In the genomic region with DNA sequence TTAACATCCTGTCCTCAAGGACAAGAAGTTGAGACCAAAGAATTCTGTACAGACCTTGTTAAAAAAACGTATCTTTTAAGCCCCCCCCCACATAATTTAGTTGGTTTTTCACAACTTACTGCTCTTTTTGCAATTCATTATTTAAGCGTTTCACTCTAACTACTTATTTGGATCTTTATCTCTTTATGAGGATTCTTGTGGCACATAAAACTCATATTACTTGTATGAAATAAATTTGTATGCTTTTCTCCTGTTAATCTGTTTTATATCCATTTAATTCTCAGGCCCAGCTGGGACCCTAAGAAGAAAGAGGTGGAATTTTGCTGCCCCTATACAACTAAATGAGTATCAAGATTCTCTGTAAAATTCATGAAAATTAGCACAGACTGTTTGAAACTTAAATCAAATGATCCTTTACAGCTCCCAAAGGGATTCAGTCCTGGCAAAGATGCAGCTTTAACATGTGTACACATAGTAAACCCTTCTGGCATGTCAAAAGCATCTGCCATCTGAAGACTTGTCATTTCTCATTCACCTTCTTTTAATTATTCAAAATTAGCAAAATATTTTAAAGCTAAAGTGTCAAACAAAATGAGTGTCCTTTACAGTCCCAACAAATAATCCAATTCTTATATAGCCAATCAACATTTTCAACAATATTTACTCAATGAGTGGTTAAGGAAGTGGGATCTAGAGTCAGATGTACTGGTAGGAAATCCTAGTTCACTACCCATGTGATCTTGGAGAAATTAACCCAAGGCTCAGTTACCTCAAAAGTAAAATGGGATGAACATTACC, we compare ENCODE assay signal across 18 cellular contexts.
DNase-seq lines count a peak whose midpoint lies in the region; ATAC-seq lines count a peak whose summit lies in the region.
"Had no signal": no experiment of that assay in that cellular context is flagged by ENCODE, and none has a peak within 500 bp of the region (broad histone marks: within the 10 kb centered on the region; RNA-seq: fewer than 3 reads in every experiment).

No MANE protein-coding gene starts in this region.

- H3K27ac ChIP-seq in caudate nucleus (ENCODE audit: low read depth, low read length) (peak overlapping the region; percentile 58), substantia nigra (ENCODE audit: low read depth, low read length, poor library complexity, severe bottlenecking) (peak overlapping the region; percentile 89)
- H3K27ac ChIP-seq: ascending aorta, prostate gland, SJSA1, upper lobe of right lung had no signal

- ATAC-seq in HG03159 (IDR thresholded peaks at IDR 0.05; ENCODE audit: unreplicated experiment) = no peak
- no peak for ATAC-seq in HG03354 (IDR thresholded peaks at IDR 0.05; ENCODE audit: poor library complexity, severe bottlenecking, unreplicated experiment)
- ATAC-seq: activated CD4-positive, alpha-beta T cell treated with anti-CD3 and anti-CD28 coated beads for 36 hours; upper lobe of right lung had no signal

- peak; percentile 4 to 60 for DNase-seq in NCI-H524 (lab: John Stamatoyannopoulos, UW)
- DNase-seq in NCI-H524 treated with DMSO at 0.1 percent for 48 hours (lab: John Stamatoyannopoulos, UW) = no peak
- DNase-seq in NCI-H2171 (lab: John Stamatoyannopoulos, UW) = peak; percentile 34
- DNase-seq in caudate nucleus (lab: John Stamatoyannopoulos, UW) = no peak
- no peak for DNase-seq in substantia nigra (lab: John Stamatoyannopoulos, UW)
- no peak for DNase-seq in nucleus accumbens (lab: John Stamatoyannopoulos, UW)
- DNase-seq: 8988T; activated CD4-positive, alpha-beta T cell treated with anti-CD3 and anti-CD28 coated beads for 36 hours; DND-41; kidney glomerular epithelial cell; NCI-H1048; NCI-H187 treated with DMSO at 0.1 percent for 48 hours; upper lobe of right lung had no signal

Comparison
In these comparisons a context has a peak if more than half of its experiments do, and no peak if none do; other contexts are left out.
1. DNase-seq: peak in NCI-H524 (2 of 2) and NCI-H2171 (single experiment); none in NCI-H524 treated with DMSO at 0.1 percent for 48 hours (single experiment), caudate nucleus (0 of 61), substantia nigra (0 of 49) and nucleus accumbens (0 of 56).